ENCODE assay signal across 19 cellular contexts in the genomic region with DNA sequence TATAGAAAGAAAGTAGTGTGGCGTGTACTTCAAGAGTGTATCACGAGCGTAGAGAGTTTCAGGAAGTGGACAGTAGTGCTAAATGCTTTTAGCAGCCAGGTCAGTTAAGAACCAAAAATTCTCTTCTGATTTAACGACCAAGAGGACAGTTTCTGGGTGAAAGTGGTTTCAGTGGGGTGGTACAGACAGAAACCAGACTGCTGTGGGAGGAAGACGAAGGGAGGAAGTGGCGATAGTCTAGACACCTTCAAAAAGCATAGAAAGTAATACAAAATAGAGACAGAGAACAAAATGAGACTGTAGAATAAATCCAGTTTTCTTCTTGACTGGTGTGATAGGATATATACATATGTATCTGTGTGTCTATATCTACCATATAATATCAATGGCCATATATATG.
DNase-seq lines count a peak whose midpoint lies in the region; ATAC-seq and TF ChIP-seq lines count a peak whose summit lies in the region.
"Had no signal": no experiment of that assay in that cellular context is flagged by ENCODE, and none has a peak within 500 bp of the region (broad histone marks: within the 10 kb centered on the region; RNA-seq: fewer than 3 reads in every experiment).

No MANE protein-coding gene starts in this region.

- no peaks in the 10 kb centered on the region for H3K27me3 Mint-ChIP-seq in stimulated activated naive CD8-positive, alpha-beta T cell treated with anti-CD3 and anti-CD28 coated beads, Interleukin-15, amount 100 ng/mL, for 72 hours
- H3K27me3 Mint-ChIP-seq: T-cell had no signal

- peaks cover 0 to 8% of the 10 kb centered on the region in 2 donors for H3K9me3 Mint-ChIP-seq in stimulated activated naive CD8-positive, alpha-beta T cell treated with anti-CD3 and anti-CD28 coated beads, Interleukin-15, amount 100 ng/mL, for 72 hours

- DNase-seq in BE2C (no peak), NOMO-1 treated with DMSO at 0.1 percent for 48 hours (lab: John Stamatoyannopoulos, UW; ENCODE audit: unreplicated experiment) (peak; percentile 65), pons (ENCODE audit: low spot score) (peak; percentile 17), activated T-cell treated with anti-CD3 and anti-CD28 coated beads for 4 hours (no peak), mucosa of descending colon (no peak)
- no peak for DNase-seq in stimulated activated naive CD8-positive, alpha-beta T cell treated with anti-CD3 and anti-CD28 coated beads, Interleukin-15, amount 100 ng/mL, for 72 hours
- DNase-seq: 8988T, AML-193, DMS79, NCI-H1092 treated with DMSO at 0.1 percent for 48 hours, NCI-H1436 treated with DMSO at 0.1 percent for 48 hours, NCI-H1930, NCI-H69, OCI-M1, SJCRH30, T-cell had no signal

- H3K9me3 ChIP-seq in BE2C (no peaks in the 10 kb centered on the region), mucosa of descending colon (no peaks in the 10 kb centered on the region)
- H3K9me3 ChIP-seq: SJCRH30 had no signal

- TF ChIP-seq CTCF in BE2C (IDR thresholded peaks at IDR 0.05; ENCODE audit: low read depth, low read length) (no peak), mucosa of descending colon (IDR thresholded peaks at IDR 0.05) (no peak)

- H3K36me3 ChIP-seq in BE2C, result no peaks in the 10 kb centered on the region
- H3K36me3 ChIP-seq in mucosa of descending colon (ENCODE audit: low read depth), result no peaks in the 10 kb centered on the region
- H3K36me3 ChIP-seq: SJCRH30 had no signal

- H3K27me3 ChIP-seq in BE2C, result no peaks in the 10 kb centered on the region
- H3K27me3 ChIP-seq: SJCRH30 had no signal

- no peak overlapping the region for H3K27ac Mint-ChIP-seq in stimulated activated naive CD8-positive, alpha-beta T cell treated with anti-CD3 and anti-CD28 coated beads, Interleukin-15, amount 100 ng/mL, for 72 hours
- H3K27ac Mint-ChIP-seq: T-cell had no signal

- intact Hi-C loops in mucosa of descending colon (cut with DNase I, micrococcal nuclease), result no loop called here

- peak; percentile 75 for ATAC-seq in HG02885 (IDR thresholded peaks at IDR 0.05; ENCODE audit: poor library complexity, unreplicated experiment)
- ATAC-seq in mucosa of descending colon, result no peak
- ATAC-seq in stimulated activated naive CD8-positive, alpha-beta T cell treated with anti-CD3 and anti-CD28 coated beads, Interleukin-15, amount 100 ng/mL, for 72 hours, result no peak
- ATAC-seq: HepG2, K562, T-cell had no signal

- no peak overlapping the region for H3K4me3 Mint-ChIP-seq in stimulated activated naive CD8-positive, alpha-beta T cell treated with anti-CD3 and anti-CD28 coated beads, Interleukin-15, amount 100 ng/mL, for 72 hours
- H3K4me3 Mint-ChIP-seq: T-cell had no signal

- H3K4me1 ChIP-seq in BE2C (peaks cover 13% of the 10 kb centered on the region; the same call in 1 of the 2 replicates), mucosa of descending colon (ENCODE audit: low read depth) (peaks cover 3% of the 10 kb centered on the region)
- H3K4me1 ChIP-seq: SJCRH30 had no signal

- H3K4me1 Mint-ChIP-seq in stimulated activated naive CD8-positive, alpha-beta T cell treated with anti-CD3 and anti-CD28 coated beads, Interleukin-15, amount 100 ng/mL, for 72 hours, result no peaks in the 10 kb centered on the region
- H3K4me1 Mint-ChIP-seq: T-cell had no signal

- H3K4me3 ChIP-seq in BE2C (ENCODE audit: low read depth, low read length) (peak overlapping the region; percentile 37), mucosa of descending colon (no peak overlapping the region)
- H3K4me3 ChIP-seq: K562, SJCRH30 had no signal

Comparison
In these comparisons a context has a peak if more than half of its experiments do, and no peak if none do; other contexts are left out.
1. DNase-seq: peak in NOMO-1 treated with DMSO at 0.1 percent for 48 hours (single experiment) and pons (single experiment); none in BE2C (single experiment), activated T-cell treated with anti-CD3 and anti-CD28 coated beads for 4 hours (single experiment), mucosa of descending colon (0 of 3) and stimulated activated naive CD8-positive, alpha-beta T cell treated with anti-CD3 and anti-CD28 coated beads, Interleukin-15, amount 100 ng/mL, for 72 hours (0 of 2).